ENCODE assay signal across 8 cellular contexts in the genomic region with DNA sequence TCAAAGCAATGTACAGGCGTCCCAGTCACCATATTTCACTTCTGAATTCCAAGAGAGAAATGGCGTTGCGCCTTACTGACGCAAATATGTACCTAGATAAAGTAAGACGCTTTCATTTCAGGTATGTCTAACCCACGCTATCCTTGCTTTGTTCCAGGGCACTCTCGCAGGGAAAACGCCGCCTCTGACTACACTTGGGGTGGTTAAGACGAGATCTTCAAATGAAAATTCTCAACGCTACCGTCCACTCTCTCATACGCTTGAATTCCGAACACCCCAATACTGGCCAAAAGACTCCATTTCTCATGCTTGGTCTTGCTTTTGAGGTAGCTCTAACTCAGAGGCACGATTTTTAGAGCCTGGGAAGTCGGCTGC. TPM values are rescaled to one million over a fixed set of nuclear protein-coding genes. Genes with fewer than 3 reads are reported as not detected.
A peak's percentile ranks its signal among the peaks of the same experiment; 100 is the strongest.
DNase-seq lines count a peak whose midpoint lies in the region; ATAC-seq, FAIRE-seq and TF ChIP-seq lines count a peak whose summit lies in the region.

No MANE protein-coding gene starts in this region.

- intact Hi-C loops in ascending aorta (cut with DNase I), result loop anchor here (1.0 to 2.0 kb wide), 2 partner anchors 58 to 96 kb away; partner anchors contain the start of gene RLF
- intact Hi-C loops in kidney (cut with DNase I), result no loop called here

- peak; percentile 6 for ATAC-seq in GM18505 (IDR thresholded peaks at IDR 0.05; ENCODE audit: unreplicated experiment)

- H3K4me3 ChIP-seq in AG04450 (ENCODE audit: low read depth, low read length) (peak overlapping the region; percentile 99), ascending aorta (peak overlapping the region; percentile 84), kidney (ENCODE audit: low read length in 2 of 2) (peak overlapping the region; percentile 97)

- H3K9ac ChIP-seq in kidney (ENCODE audit: low read length in 2 of 2), result peak overlapping the region; percentile 85 to 99

- POLR2A ChIA-PET in AG04450 (lab: Yijun Ruan, JAX), result interaction anchor here (0.6 to 1.4 kb wide), 7 partner anchors 14 to 200 kb away, joined by 3 to 8 read pairs (median 5); partner anchors contain the start of gene COL9A2

- FAIRE-seq in kidney (lab: Jason Lieb, UNC), result no peak
- no peak for FAIRE-seq in H54 (lab: Jason Lieb, UNC)

- H3K27ac ChIP-seq in AG04450 (ENCODE audit: low read depth, low read length), result peak overlapping the region; percentile 99
- peak overlapping the region; percentile 90 to 98 for H3K27ac ChIP-seq in ascending aorta
- peak overlapping the region; percentile 97 to 98 for H3K27ac ChIP-seq in kidney (ENCODE audit: low read depth in 2 of 2, low read length in 2 of 2)

- CTCF ChIA-PET in AG04450 (lab: Charles Lee), result interaction anchor here (0.7 to 2.7 kb wide), 4 partner anchors 58 to 113 kb away, joined by 3 to 10 read pairs (median 7); no protein-coding TSS in a partner anchor

- TF ChIP-seq POLR2A in GM18505 (IDR thresholded peaks at IDR 0.05; ENCODE audit: borderline replicate concordance, extremely low read depth, insufficient read depth, insufficient read length) (no peak), H54 (IDR thresholded peaks at IDR 0.05; ENCODE audit: low read depth, low read length) (no peak)

- TF ChIP-seq CTCF in AG04450 (IDR thresholded peaks at IDR 0.05; ENCODE audit: low read depth, low read length), result no peak
- no peak for TF ChIP-seq CTCF in ascending aorta (IDR thresholded peaks at IDR 0.05)
- TF ChIP-seq CTCF in kidney (IDR thresholded peaks at IDR 0.05; ENCODE audit: borderline replicate concordance, extremely low read depth, insufficient read depth), result no peak

- H3K4me1 ChIP-seq in ascending aorta, result peaks cover 8 to 31% of the 10 kb centered on the region in 2 donors
- peaks cover 0 to 3% of the 10 kb centered on the region in 2 donors for H3K4me1 ChIP-seq in kidney (ENCODE audit: control insufficient read depth in 1 of 2, insufficient read depth in 1 of 2, low read depth in 1 of 2, low read length in 2 of 2)

- H3K36me3 ChIP-seq in ascending aorta (peaks cover 11 to 19% of the 10 kb centered on the region in 2 donors), kidney (ENCODE audit: control insufficient read depth in 1 of 2, insufficient read depth in 2 of 2, low read length in 2 of 2) (peaks cover 0 to 8% of the 10 kb centered on the region in 2 donors)

- H3K9me3 ChIP-seq in AG04450 (ENCODE audit: control insufficient read depth, insufficient read depth, low read length), result no peaks in the 10 kb centered on the region; the same call in 1 of the 2 replicates
- H3K9me3 ChIP-seq in ascending aorta, result no peaks in the 10 kb centered on the region
- H3K9me3 ChIP-seq in kidney (ENCODE audit: control insufficient read depth in 1 of 2, low read length in 2 of 2), result no peaks in the 10 kb centered on the region

- DNase-seq in AG04450 (ENCODE audit: low read depth, low spot score) (no peak), KG1 (lab: John Stamatoyannopoulos, UW) (peak; percentile 86), ascending aorta (ENCODE audit: low spot score in 2 of 2) (no peak), kidney (no peak), H54 (ENCODE audit: insufficient read length, low spot score) (no peak), NCI-H1048 (lab: John Stamatoyannopoulos, UW) (no peak)
- peak; percentile 51 for DNase-seq in stimulated activated naive CD4-positive, alpha-beta T cell treated with Interleukin-2 at 50 U/mL for 16 hours (lab: John Stamatoyannopoulos, UW)

- H3K27me3 ChIP-seq in AG04450 (ENCODE audit: control insufficient read depth, insufficient read depth, low read length) (no peaks in the 10 kb centered on the region), ascending aorta (no peaks in the 10 kb centered on the region)

RNA-seq across cellular contexts. Expression of gene ZMPSTE24, which starts 0.7 kb away (rescaled TPM):
- 40.1 and 55.8 TPM in 2 replicates for polyA plus RNA-seq in AG04450 (2011; rRNA removed)
- polyA minus RNA-seq in AG04450 (2011; rRNA and poly(A)+ RNA removed), result 19.6 and 34.3 TPM in 2 replicates
- 61.8 TPM for total RNA-seq in ascending aorta
- 42.6 TPM for total RNA-seq in kidney
- polyA plus RNA-seq in kidney (ENCODE audit: insufficient read depth, low read depth, low replicate concordance), result 31.2 TPM

RNA-seq across cellular contexts. Expression of gene TMCO2, which starts 9.6 kb away (rescaled TPM):
- not detected in 2 replicates for polyA plus RNA-seq in AG04450 (2011; rRNA removed)
- polyA minus RNA-seq in AG04450 (2011; rRNA and poly(A)+ RNA removed), result not detected in 2 replicates
- total RNA-seq in ascending aorta, result not detected
- total RNA-seq in kidney, result not detected
- polyA plus RNA-seq in kidney (ENCODE audit: insufficient read depth, low read depth, low replicate concordance), result not detected

RNA-seq across cellular contexts. Expression of gene COL9A2, which starts 59.8 kb away (rescaled TPM):
- polyA plus RNA-seq in AG04450 (2011; rRNA removed) (1.1 and 1.7 TPM in 2 replicates), kidney (ENCODE audit: insufficient read depth, low read depth, low replicate concordance) (16.6 TPM)
- polyA minus RNA-seq in AG04450 (2011; rRNA and poly(A)+ RNA removed), result 0.60 and 0.61 TPM in 2 replicates
- total RNA-seq in ascending aorta (4.5 TPM), kidney (13.8 TPM)

Comparison
In these comparisons a context has a peak if more than half of its experiments do, and no peak if none do; other contexts are left out.
1. DNase-seq: peak in KG1 (single experiment) and stimulated activated naive CD4-positive, alpha-beta T cell treated with Interleukin-2 at 50 U/mL for 16 hours (single experiment); none in AG04450 (single experiment), ascending aorta (0 of 2), kidney (single experiment), H54 (single experiment) and NCI-H1048 (single experiment).
2. Peak in every context shown above with its lines, with median percentiles within 50 percentile points of each other: H3K27ac ChIP-seq and H3K4me3 ChIP-seq.